Comparison of ENCODE assay signal across 1 cellular context in genomic region chr3:48596157-48596556, GRCh38.
TF ChIP-seq lines count a peak whose summit lies in the region.

No MANE protein-coding gene starts in this region.

TF ChIP-seq in H1, 55 proteins besides CTCF, POLR2A, EP300 and RAD21:
- no peak for TF ChIP-seq TCF12 (IDR thresholded peaks at IDR 0.05; ENCODE audit: low read depth, low read length)
- TF ChIP-seq SP1 (IDR thresholded peaks at IDR 0.05; ENCODE audit: low read depth, low read length) = no peak
- TF ChIP-seq BCL11A (IDR thresholded peaks at IDR 0.05; ENCODE audit: low read depth in 2 of 2, low read length in 2 of 2) = no peak
- TF ChIP-seq RFX5 (IDR thresholded peaks at IDR 0.05; ENCODE audit: borderline replicate concordance, low read depth, low read length) = no peak
- TF ChIP-seq CREB1 (IDR thresholded peaks at IDR 0.05) = no peak
- no peak for TF ChIP-seq GABPA (IDR thresholded peaks at IDR 0.05; ENCODE audit: borderline replicate concordance, insufficient read depth, low read length)
- TF ChIP-seq ATF3 (IDR thresholded peaks at IDR 0.05; ENCODE audit: insufficient read depth, low read depth, low read length) = no peak
- no peak for TF ChIP-seq CHD1 (IDR thresholded peaks at IDR 0.05; ENCODE audit: low read depth, low read length)
- TF ChIP-seq RNF2 (IDR thresholded peaks at IDR 0.05; ENCODE audit: borderline replicate concordance, low read depth, low read length, missing control alignments, poor library complexity, severe bottlenecking) = no peak
- no peak for TF ChIP-seq RBBP5 (IDR thresholded peaks at IDR 0.05; ENCODE audit: borderline replicate concordance, low read depth, low read length)
- no peak for TF ChIP-seq ZNF274 (IDR thresholded peaks at IDR 0.05; ENCODE audit: borderline replicate concordance, extremely low read depth, low read length)
- TF ChIP-seq MAFK (IDR thresholded peaks at IDR 0.05; ENCODE audit: low read depth, low read length) = no peak
- no peak for TF ChIP-seq TEAD4 (IDR thresholded peaks at IDR 0.05; ENCODE audit: low read depth, low read length)
- no peak for TF ChIP-seq SRF (IDR thresholded peaks at IDR 0.05; ENCODE audit: low read depth, low read length)
- TF ChIP-seq KDM4A (IDR thresholded peaks at IDR 0.05; ENCODE audit: low read depth, low read length, severe bottlenecking) = no peak
- TF ChIP-seq SIRT6 (IDR thresholded peaks at IDR 0.05; ENCODE audit: low read length) = no peak
TF ChIP-seq in H1: peak in this region for 0.
